8 cellular contexts compared by ENCODE assay signal in the genomic region with DNA sequence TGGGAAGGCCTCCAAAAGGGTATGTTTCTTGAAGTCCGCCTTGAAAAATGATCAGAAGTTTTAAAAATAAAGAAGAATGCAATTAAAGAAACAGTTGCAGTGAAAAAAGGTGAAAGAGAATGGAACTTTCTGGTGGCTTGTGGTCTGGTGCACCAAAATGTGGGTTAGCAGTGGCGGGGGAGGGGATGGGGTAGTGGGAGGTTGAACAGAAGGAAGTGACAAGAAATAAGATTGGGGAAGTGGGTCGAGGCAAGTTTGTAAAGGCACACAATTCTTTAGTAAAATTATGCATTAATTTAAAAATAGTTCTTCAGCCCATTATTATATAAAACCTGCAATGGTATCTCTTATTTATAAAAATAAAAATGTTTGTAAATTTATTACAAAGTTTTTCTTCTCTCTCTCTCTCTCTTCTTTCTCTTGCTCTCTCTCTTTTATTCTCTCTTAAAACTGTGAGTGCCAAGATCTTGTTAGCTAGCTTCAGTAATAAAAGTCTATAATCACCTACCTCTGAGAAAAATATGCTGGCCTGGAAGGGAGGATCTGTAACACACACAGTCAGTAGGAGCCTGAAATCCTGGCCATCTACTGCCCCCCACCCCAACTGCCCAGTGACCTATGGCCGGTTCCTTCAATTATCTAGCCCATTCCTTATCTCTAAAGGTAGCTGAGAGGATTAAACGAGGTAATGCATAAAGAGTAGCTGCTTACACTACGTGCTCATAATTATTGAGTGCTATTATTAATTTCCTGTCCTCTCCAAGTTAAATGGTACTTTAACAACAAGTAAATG. TPM values are rescaled to one million over a fixed set of nuclear protein-coding genes. Genes with fewer than 3 reads are reported as not detected.
DNase-seq lines count a peak whose midpoint lies in the region; ATAC-seq, FAIRE-seq and TF ChIP-seq lines count a peak whose summit lies in the region.

No MANE protein-coding gene starts in this region.

- TF ChIP-seq CTCF in osteocyte (IDR thresholded peaks at IDR 0.05): no peak
- no peak for TF ChIP-seq CTCF in D721Med (IDR thresholded peaks at IDR 0.05; ENCODE audit: insufficient read depth, missing control alignments)

- DNase-seq in activated CD4-positive, alpha-beta T cell treated with anti-CD3 and anti-CD28 coated beads, Interleukin-2, amount 50 U/mL, for 4 hours: peak; percentile 78
- peak; percentile 25 for DNase-seq in left cardiac atrium
- peak; percentile 68 for DNase-seq in stimulated activated CD8-positive, alpha-beta memory T cell treated with anti-CD3 and anti-CD28 coated beads, Interleukin-15, amount 100 ng/mL, for 1 hour (ENCODE audit: low read depth)
- no peak for DNase-seq in NCI-H2171 treated with DMSO at 0.1 percent for 48 hours (lab: John Stamatoyannopoulos, UW)
- no peak for DNase-seq in osteocyte (ENCODE audit: extremely low spot score, unreplicated experiment)
- DNase-seq in D721Med (ENCODE audit: insufficient read length, low spot score): no peak

- ATAC-seq in left cardiac atrium (no peak), GM18517 (IDR thresholded peaks at IDR 0.05; ENCODE audit: unreplicated experiment) (no peak)

- H3K27ac Mint-ChIP-seq in IgD-negative memory B cell: peak overlapping the region; percentile 76 to 92 (median 86)
- H3K27ac Mint-ChIP-seq in osteocyte (ENCODE audit: unreplicated experiment): no peak overlapping the region

- no peaks in the 10 kb centered on the region for H3K27me3 Mint-ChIP-seq in IgD-negative memory B cell
- peaks cover 15% of the 10 kb centered on the region for H3K27me3 Mint-ChIP-seq in osteocyte (ENCODE audit: unreplicated experiment)

- FAIRE-seq in D721Med (lab: Jason Lieb, UNC): no peak

- peaks cover 3% of the 10 kb centered on the region for H3K36me3 Mint-ChIP-seq in IgD-negative memory B cell
- H3K36me3 Mint-ChIP-seq in osteocyte (ENCODE audit: unreplicated experiment): no peaks in the 10 kb centered on the region

- H3K4me3 Mint-ChIP-seq in IgD-negative memory B cell (peak overlapping the region; percentile 97 to 99 (median 98)), osteocyte (ENCODE audit: unreplicated experiment) (no peak overlapping the region)

- H3K9me3 Mint-ChIP-seq in IgD-negative memory B cell: no peaks in the 10 kb centered on the region
- no peaks in the 10 kb centered on the region for H3K9me3 Mint-ChIP-seq in osteocyte (ENCODE audit: unreplicated experiment)

- intact Hi-C loops in left cardiac atrium (cut with DNase I): no loop called here

- peaks cover 46 to 55% (median 55%) of the 10 kb centered on the region in 3 donors for H3K4me1 Mint-ChIP-seq in IgD-negative memory B cell
- no peaks in the 10 kb centered on the region for H3K4me1 Mint-ChIP-seq in osteocyte (ENCODE audit: unreplicated experiment)

RNA-seq across cellular contexts. Expression of a gene that starts 2.2 kb away (rescaled TPM):
- polyA plus RNA-seq in IgD-negative memory B cell: 835 TPM
- 10 to 100 TPM; 31.4 to 62.1 TPM for total RNA-seq in left cardiac atrium
- total RNA-seq in osteocyte: 0.08 TPM in 1 of 2 replicates, not detected in the other

RNA-seq across cellular contexts. Expression of a gene that starts 32.0 kb away (rescaled TPM):
- not detected for polyA plus RNA-seq in IgD-negative memory B cell
- total RNA-seq in left cardiac atrium (under 1 TPM in 1 of 2 donors, not detected in 1; 0.15 TPM), osteocyte (not detected in 2 replicates)

Comparison
In these comparisons a context has a peak if more than half of its experiments do, and no peak if none do; other contexts are left out.
1. DNase-seq: peak in activated CD4-positive, alpha-beta T cell treated with anti-CD3 and anti-CD28 coated beads, Interleukin-2, amount 50 U/mL, for 4 hours (2 of 2), left cardiac atrium (single experiment) and stimulated activated CD8-positive, alpha-beta memory T cell treated with anti-CD3 and anti-CD28 coated beads, Interleukin-15, amount 100 ng/mL, for 1 hour (single experiment); none in NCI-H2171 treated with DMSO at 0.1 percent for 48 hours (single experiment), osteocyte (single experiment) and D721Med (single experiment).
2. RNA of a gene that starts 2.2 kb away (total RNA-seq): 31.4 to 62.1 TPM in left cardiac atrium; 0.08 TPM in osteocyte; every median in the first group is over 10 times any median in the second.